Comparison of ENCODE assay signal across 8 cellular contexts in genomic region chr17:42531455-42532354, GRCh38. TPM values are rescaled to one million over a fixed set of nuclear protein-coding genes. Genes with fewer than 3 reads are reported as not detected.
DNase-seq lines count a peak whose midpoint lies in the region; ATAC-seq and TF ChIP-seq lines count a peak whose summit lies in the region.

No MANE protein-coding gene starts in this region.

- POLR2A ChIA-PET in activated CD4-positive, alpha-beta T cell treated with anti-CD3 and anti-CD28 coated beads, Interleukin-2, amount 10 ng/mL, durations not matched to agents 7 days and 5 days (lab: Charles Lee): no interaction called here

- H3K36me3 ChIP-seq in ectodermal cell (ENCODE audit: control insufficient read depth, insufficient read depth, low read length) (no peaks in the 10 kb centered on the region), lower lobe of right lung (no peaks in the 10 kb centered on the region)

- H3K4me3 ChIP-seq in ectodermal cell (ENCODE audit: insufficient read depth, low read depth, low read length) (peak overlapping the region; percentile 39), lower lobe of right lung (peak overlapping the region; percentile 57)

- H3K9me3 Mint-ChIP-seq in activated CD4-positive, alpha-beta T cell treated with anti-CD3 and anti-CD28 coated beads, Interleukin-2, amount 10 ng/mL, durations not matched to agents 7 days and 5 days: no peaks in the 10 kb centered on the region
- H3K9me3 Mint-ChIP-seq in stimulated activated effector memory CD8-positive, alpha-beta T cell treated with anti-CD3 and anti-CD28 coated beads, Interleukin-12 subunit alpha, Interleukin-12 subunit beta, amount 100 ng/mL, for 72 hours: no peaks in the 10 kb centered on the region

- H3K27ac ChIP-seq in ectodermal cell (ENCODE audit: insufficient read depth, low read depth, low read length, poor library complexity, severe bottlenecking): no peak overlapping the region
- H3K27ac ChIP-seq in lower lobe of right lung: peak overlapping the region; percentile 81

- H3K4me1 Mint-ChIP-seq in activated CD4-positive, alpha-beta T cell treated with anti-CD3 and anti-CD28 coated beads, Interleukin-2, amount 10 ng/mL, durations not matched to agents 7 days and 5 days: peaks cover 49% of the 10 kb centered on the region
- H3K4me1 Mint-ChIP-seq in stimulated activated effector memory CD8-positive, alpha-beta T cell treated with anti-CD3 and anti-CD28 coated beads, Interleukin-12 subunit alpha, Interleukin-12 subunit beta, amount 100 ng/mL, for 72 hours: peaks cover 42% of the 10 kb centered on the region

- H3K4me1 ChIP-seq in ectodermal cell (ENCODE audit: control insufficient read depth, insufficient read depth, low read length) (peaks cover 6% of the 10 kb centered on the region), lower lobe of right lung (peaks cover 42% of the 10 kb centered on the region)

- H3K27me3 Mint-ChIP-seq in activated CD4-positive, alpha-beta T cell treated with anti-CD3 and anti-CD28 coated beads, Interleukin-2, amount 10 ng/mL, durations not matched to agents 7 days and 5 days: peaks cover 5% of the 10 kb centered on the region

- H3K27me3 ChIP-seq in ectodermal cell (ENCODE audit: control insufficient read depth, insufficient read depth, low read length, poor library complexity, severe bottlenecking): peaks cover 28% of the 10 kb centered on the region
- no peaks in the 10 kb centered on the region for H3K27me3 ChIP-seq in lower lobe of right lung (ENCODE audit: low read depth)

- peak overlapping the region; percentile 73 for H3K4me3 Mint-ChIP-seq in activated CD4-positive, alpha-beta T cell treated with anti-CD3 and anti-CD28 coated beads, Interleukin-2, amount 10 ng/mL, durations not matched to agents 7 days and 5 days
- peak overlapping the region; percentile 67 for H3K4me3 Mint-ChIP-seq in stimulated activated effector memory CD8-positive, alpha-beta T cell treated with anti-CD3 and anti-CD28 coated beads, Interleukin-12 subunit alpha, Interleukin-12 subunit beta, amount 100 ng/mL, for 72 hours

- DNase-seq in NCI-H2081 (lab: John Stamatoyannopoulos, UW) (peak; percentile 55 to 71), NCI-H2081 treated with DMSO at 0.1 percent for 48 hours (lab: John Stamatoyannopoulos, UW) (no peak), NCI-H2171 (lab: John Stamatoyannopoulos, UW) (peak; percentile 22), lower lobe of right lung (peak; percentile 83)
- peak; percentile 43 for DNase-seq in activated CD4-positive, alpha-beta T cell treated with anti-CD3 and anti-CD28 coated beads, Interleukin-2, amount 10 ng/mL, durations not matched to agents 7 days and 5 days
- peak; percentile 45 to 63 for DNase-seq in stimulated activated effector memory CD8-positive, alpha-beta T cell treated with anti-CD3 and anti-CD28 coated beads, Interleukin-12 subunit alpha, Interleukin-12 subunit beta, amount 100 ng/mL, for 72 hours (ENCODE audit: low spot score in 2 of 2)

- H3K36me3 Mint-ChIP-seq in activated CD4-positive, alpha-beta T cell treated with anti-CD3 and anti-CD28 coated beads, Interleukin-2, amount 10 ng/mL, durations not matched to agents 7 days and 5 days (ENCODE audit: low read depth): no peaks in the 10 kb centered on the region
- H3K36me3 Mint-ChIP-seq in stimulated activated effector memory CD8-positive, alpha-beta T cell treated with anti-CD3 and anti-CD28 coated beads, Interleukin-12 subunit alpha, Interleukin-12 subunit beta, amount 100 ng/mL, for 72 hours: no peaks in the 10 kb centered on the region

- peak; percentile 51 for TF ChIP-seq CTCF in lower lobe of right lung (IDR thresholded peaks at IDR 0.05)

- CTCF ChIA-PET in activated CD4-positive, alpha-beta T cell treated with anti-CD3 and anti-CD28 coated beads, Interleukin-2, amount 10 ng/mL, durations not matched to agents 7 days and 5 days (lab: Charles Lee): interaction anchor here (0.6 to 3.0 kb wide), 5 partner anchors 8 to 486 kb away, joined by 3 to 9 read pairs (median 3); no protein-coding TSS in a partner anchor

- 17% methylated on average over 60 of the region's 60 CpGs for WGBS in ectodermal cell, 2 experiments

- peak; percentile 53 to 56 for ATAC-seq in lower lobe of right lung
- ATAC-seq in stimulated activated effector memory CD8-positive, alpha-beta T cell treated with anti-CD3 and anti-CD28 coated beads, Interleukin-12 subunit alpha, Interleukin-12 subunit beta, amount 100 ng/mL, for 72 hours: peak; percentile 45
- no peak for ATAC-seq in HG03039 (IDR thresholded peaks at IDR 0.05; ENCODE audit: unreplicated experiment)

- H3K9me3 ChIP-seq in ectodermal cell (ENCODE audit: control insufficient read depth, low read length) (no peaks in the 10 kb centered on the region), lower lobe of right lung (no peaks in the 10 kb centered on the region)

- intact Hi-C loops in lower lobe of right lung (cut with DNase I): no loop called here

- peak overlapping the region; percentile 54 for H3K27ac Mint-ChIP-seq in activated CD4-positive, alpha-beta T cell treated with anti-CD3 and anti-CD28 coated beads, Interleukin-2, amount 10 ng/mL, durations not matched to agents 7 days and 5 days
- H3K27ac Mint-ChIP-seq in stimulated activated effector memory CD8-positive, alpha-beta T cell treated with anti-CD3 and anti-CD28 coated beads, Interleukin-12 subunit alpha, Interleukin-12 subunit beta, amount 100 ng/mL, for 72 hours: no peak overlapping the region

RNA-seq across cellular contexts. Expression of gene NAGLU, which starts 4.3 kb away (rescaled TPM):
- total RNA-seq in activated CD4-positive, alpha-beta T cell treated with anti-CD3 and anti-CD28 coated beads, Interleukin-2, amount 10 ng/mL, durations not matched to agents 7 days and 5 days: 10 to 100 TPM; 16.4 to 18.8 TPM
- 13.4 TPM for polyA plus RNA-seq in ectodermal cell (2013, experiment 1 of 4)
- 12.3 TPM for polyA plus RNA-seq in ectodermal cell (2013, experiment 2 of 4)
- 11.2 TPM for polyA plus RNA-seq in ectodermal cell (2013, experiment 3 of 4)
- 9.7 TPM for polyA plus RNA-seq in ectodermal cell (2013, experiment 4 of 4)
- 39.1 TPM for total RNA-seq in lower lobe of right lung

RNA-seq across cellular contexts. Expression of gene HSD17B1, which starts 21.0 kb away (rescaled TPM):
- total RNA-seq in activated CD4-positive, alpha-beta T cell treated with anti-CD3 and anti-CD28 coated beads, Interleukin-2, amount 10 ng/mL, durations not matched to agents 7 days and 5 days: under 1 TPM; 0.73 to 0.97 TPM
- 1.6 TPM for polyA plus RNA-seq in ectodermal cell (2013, experiment 1 of 4)
- 1.8 TPM for polyA plus RNA-seq in ectodermal cell (2013, experiment 2 of 4)
- polyA plus RNA-seq in ectodermal cell (2013, experiment 3 of 4): 1.2 TPM
- 1.9 TPM for polyA plus RNA-seq in ectodermal cell (2013, experiment 4 of 4)
- 2.2 TPM for total RNA-seq in lower lobe of right lung

RNA-seq across cellular contexts. Expression of gene COASY, which starts 30.2 kb away (rescaled TPM):
- total RNA-seq in activated CD4-positive, alpha-beta T cell treated with anti-CD3 and anti-CD28 coated beads, Interleukin-2, amount 10 ng/mL, durations not matched to agents 7 days and 5 days: 10 to 100 TPM; 72.5 to 86.1 TPM
- polyA plus RNA-seq in ectodermal cell (2013, experiment 1 of 4): 55.1 TPM
- 63.8 TPM for polyA plus RNA-seq in ectodermal cell (2013, experiment 2 of 4)
- polyA plus RNA-seq in ectodermal cell (2013, experiment 3 of 4): 56.7 TPM
- polyA plus RNA-seq in ectodermal cell (2013, experiment 4 of 4): 59.8 TPM
- total RNA-seq in lower lobe of right lung: 65.8 TPM

RNA-seq across cellular contexts. Expression of gene MLX, which starts 35.2 kb away (rescaled TPM):
- 10 to 100 TPM; 56.7 to 62.3 TPM for total RNA-seq in activated CD4-positive, alpha-beta T cell treated with anti-CD3 and anti-CD28 coated beads, Interleukin-2, amount 10 ng/mL, durations not matched to agents 7 days and 5 days
- 32.8 TPM for polyA plus RNA-seq in ectodermal cell (2013, experiment 1 of 4)
- polyA plus RNA-seq in ectodermal cell (2013, experiment 2 of 4): 31.0 TPM
- 25.5 TPM for polyA plus RNA-seq in ectodermal cell (2013, experiment 3 of 4)
- polyA plus RNA-seq in ectodermal cell (2013, experiment 4 of 4): 28.6 TPM
- total RNA-seq in lower lobe of right lung: 70.5 TPM

RNA-seq across cellular contexts. Expression of gene PSMC3IP, which starts 45.8 kb away (rescaled TPM):
- 10 to 100 TPM; 17.4 to 18.5 TPM for total RNA-seq in activated CD4-positive, alpha-beta T cell treated with anti-CD3 and anti-CD28 coated beads, Interleukin-2, amount 10 ng/mL, durations not matched to agents 7 days and 5 days
- polyA plus RNA-seq in ectodermal cell (2013, experiment 1 of 4): 39.3 TPM
- 42.5 TPM for polyA plus RNA-seq in ectodermal cell (2013, experiment 2 of 4)
- 29.1 TPM for polyA plus RNA-seq in ectodermal cell (2013, experiment 3 of 4)
- polyA plus RNA-seq in ectodermal cell (2013, experiment 4 of 4): 30.6 TPM
- total RNA-seq in lower lobe of right lung: 4.8 TPM
